21 cellular contexts compared by ENCODE assay signal in genomic region chr2:61834893-61835292, GRCh38.
"Had no signal": no experiment of that assay in that cellular context is flagged by ENCODE, and none has a peak within 500 bp of the region (broad histone marks: within the 10 kb centered on the region; RNA-seq: fewer than 3 reads in every experiment).

No MANE protein-coding gene starts in this region.

- H3K36me3 ChIP-seq: colonic mucosa, spleen, upper lobe of right lung had no signal

- ATAC-seq: body of pancreas; left lobe of liver; natural killer cell treated with Interleukin-12 subunit alpha and Interleukin-12 subunit beta and Interleukin-15 and Interleukin-18, amount 100 ng/mL, for 72 hours; sciatic nerve; stimulated activated memory B cell treated with anti-CD40 and anti-IgM and Interleukin-4, amounts not matched to agents 10 μg/mL and 1 μg/mL and 100 μg/mL, for 72 hours; upper lobe of right lung had no signal

- H3K79me2 ChIP-seq: parathyroid adenoma had no signal

- H2AFZ ChIP-seq: parathyroid adenoma had no signal

- H3K27ac ChIP-seq: body of pancreas, colonic mucosa, parathyroid adenoma, spleen, testis, upper lobe of right lung, WERI-Rb-1 had no signal

- H3K9ac ChIP-seq: parathyroid adenoma had no signal

- H3K9me3 ChIP-seq: body of pancreas, colonic mucosa, spleen, testis, upper lobe of right lung had no signal

- DNase-seq: activated CD4-positive, alpha-beta T cell treated with anti-CD3 and anti-CD28 coated beads for 1 hour; activated CD4-positive, alpha-beta T cell treated with anti-CD3 and anti-CD28 coated beads, Interleukin-2, amount 50 U/mL, for 48 hours; activated T-cell treated with anti-CD3 and anti-CD28 coated beads for 4 hours; amygdala; body of pancreas; central memory CD4-positive, alpha-beta T cell; colonic mucosa; hypothalamus; spleen; stimulated activated CD4-positive, alpha-beta T cell treated with anti-CD3 and anti-CD28 coated beads, Interleukin-4, amount 100 ng/mL, for 4 hours; SW 1271; testis; upper lobe of right lung; WERI-Rb-1 had no signal

- H3K4me3 ChIP-seq: body of pancreas, colonic mucosa, lung, spleen, testis, upper lobe of right lung had no signal

- FAIRE-seq: keratinocyte had no signal

- H3K4me1 ChIP-seq: body of pancreas, colonic mucosa, parathyroid adenoma, spleen, testis, upper lobe of right lung had no signal

- H3K27me3 ChIP-seq: body of pancreas, colonic mucosa, spleen, testis, upper lobe of right lung had no signal
